ENCODE assay signal across 8 cellular contexts in genomic region chr20:35994994-35995453, GRCh38. TPM values are rescaled to one million over a fixed set of nuclear protein-coding genes. Genes with fewer than 3 reads are reported as not detected.
DNase-seq lines count a peak whose midpoint lies in the region; ATAC-seq and TF ChIP-seq lines count a peak whose summit lies in the region.

No MANE protein-coding gene starts in this region.

- no peak for TF ChIP-seq POLR2A in vagina (IDR thresholded peaks at IDR 0.05)

- no peaks in the 10 kb centered on the region for H3K4me1 ChIP-seq in adipocyte (ENCODE audit: control insufficient read depth, insufficient read depth, low read length)
- H3K4me1 ChIP-seq in heart right ventricle: peaks cover 0 to 8% (median 0%) of the 10 kb centered on the region in 9 donors
- H3K4me1 ChIP-seq in psoas muscle: peaks cover 3% of the 10 kb centered on the region
- no peaks in the 10 kb centered on the region for H3K4me1 ChIP-seq in vagina

- no peak overlapping the region for H3K4me3 ChIP-seq in adipocyte (ENCODE audit: low read length)
- no peak overlapping the region for H3K4me3 ChIP-seq in heart right ventricle
- no peak overlapping the region for H3K4me3 ChIP-seq in psoas muscle
- H3K4me3 ChIP-seq in vagina: no peak overlapping the region

- intact Hi-C loops in heart right ventricle (cut with DNase I) (loop anchor here in 9 of 10 donors (1.0 to 10.0 kb wide), 11 partner anchors 70 to 450 kb away; no protein-coding TSS in a partner anchor), psoas muscle (cut with DNase I) (loop anchor here (1.0 to 10.0 kb wide), 4 partner anchors 143 to 440 kb away; no protein-coding TSS in a partner anchor), vagina (cut with DNase I) (loop anchor here (2.0 kb wide), 1 partner anchor 144 kb away; no protein-coding TSS in a partner anchor)

- peak overlapping the region; percentile 43 for H3K9ac ChIP-seq in adipocyte (ENCODE audit: low read length)

- no peaks in the 10 kb centered on the region for H3K36me3 ChIP-seq in adipocyte (ENCODE audit: control insufficient read depth, insufficient read depth, low read length, severe bottlenecking)
- no peaks in the 10 kb centered on the region for H3K36me3 ChIP-seq in heart right ventricle
- no peaks in the 10 kb centered on the region for H3K36me3 ChIP-seq in psoas muscle (ENCODE audit: insufficient read depth in 1 of 2, low read depth in 1 of 2)
- H3K36me3 ChIP-seq in vagina: no peaks in the 10 kb centered on the region

- ATAC-seq in heart right ventricle: peak; percentile 91 to 96 (median 96)
- peak; percentile 90 to 94 (median 92) for ATAC-seq in psoas muscle
- ATAC-seq in GM18502 (IDR thresholded peaks at IDR 0.05; ENCODE audit: poor library complexity, unreplicated experiment): no peak

- DNase-seq in NCI-H187 treated with DMSO at 0.1 percent for 48 hours (lab: John Stamatoyannopoulos, UW) (peak; percentile 42), T-helper 1 cell (peak; percentile 52 to 80 (median 67)), adipocyte (ENCODE audit: low read depth) (peak; percentile 93), heart right ventricle (peak; percentile 85 to 86), psoas muscle (peak; percentile 78 to 89), vagina (ENCODE audit: extremely low spot score in 2 of 2) (no peak)

- no peaks in the 10 kb centered on the region for H3K9me3 ChIP-seq in adipocyte (ENCODE audit: control insufficient read depth, low read length)
- H3K9me3 ChIP-seq in heart right ventricle: peaks cover 0 to 7% (median 0%) of the 10 kb centered on the region in 11 donors
- no peaks in the 10 kb centered on the region for H3K9me3 ChIP-seq in psoas muscle
- H3K9me3 ChIP-seq in vagina: no peaks in the 10 kb centered on the region

- WGBS in heart right ventricle, 2 donors: 5 to 6% methylated on average over 6 of the region's 6 CpGs
- WGBS in psoas muscle, 3 donors: 3 to 12% (median 7%) methylated on average over 6 of the region's 6 CpGs

- TF ChIP-seq CTCF in GM12872 (IDR thresholded peaks at IDR 0.05; ENCODE audit: insufficient read depth, low read depth, low read length): peak; percentile 95
- peak; percentile 67 to 95 (median 93) for TF ChIP-seq CTCF in heart right ventricle (IDR thresholded peaks at IDR 0.05)
- TF ChIP-seq CTCF in psoas muscle (IDR thresholded peaks at IDR 0.05): peak; percentile 88
- TF ChIP-seq CTCF in vagina (IDR thresholded peaks at IDR 0.05): peak; percentile 58 to 93 (median 85)

- peak overlapping the region in 1 of 10 donors; percentile 12 for H3K27ac ChIP-seq in heart right ventricle
- H3K27ac ChIP-seq in psoas muscle: no peak overlapping the region
- no peak overlapping the region for H3K27ac ChIP-seq in vagina

- H3K27me3 ChIP-seq in adipocyte (replicated peaks; ENCODE audit: control insufficient read depth, insufficient read depth, low read length) (no peaks in the 10 kb centered on the region), heart right ventricle (no peaks in the 10 kb centered on the region), psoas muscle (ENCODE audit: insufficient read depth in 3 of 3, low read length in 2 of 3) (no peaks in the 10 kb centered on the region), vagina (no peaks in the 10 kb centered on the region)

RNA-seq across cellular contexts. Expression of gene CNBD2, which starts 26.6 kb away (rescaled TPM):
- total RNA-seq in heart right ventricle (1 to 10 TPM; 2.1 to 6.0 (median 3.0) TPM), psoas muscle (10 to 100 TPM in 2 of 4 donors, 1 to 10 TPM in 2; 7.9 to 17.8 (median 11.2) TPM), vagina (2.7 TPM)
- polyA plus RNA-seq in heart right ventricle (10 to 100 TPM in 1 of 2 donors, 1 to 10 TPM in 1; 6.8 to 18.0 TPM), psoas muscle (10 to 100 TPM; 13.4 to 21.4 (median 18.4) TPM)

RNA-seq across cellular contexts. Expression of gene SCAND1, which starts 40.7 kb away (rescaled TPM):
- total RNA-seq in heart right ventricle (10 to 100 TPM; 29.9 to 55.8 (median 39.9) TPM), psoas muscle (10 to 100 TPM; 37.4 to 70.2 (median 55.1) TPM), vagina (102 TPM)
- polyA plus RNA-seq in heart right ventricle (100 to 1,000 TPM; 115 to 217 TPM), psoas muscle (10 to 100 TPM; 78.6 to 90.7 (median 82.8) TPM)

Comparison
In these comparisons a context has a peak if more than half of its experiments do, and no peak if none do; other contexts are left out.
1. DNase-seq: peak in NCI-H187 treated with DMSO at 0.1 percent for 48 hours (single experiment), T-helper 1 cell (5 of 5), adipocyte (single experiment), heart right ventricle (2 of 2) and psoas muscle (2 of 2); none in vagina (0 of 2).
2. Peak in every context shown above with its lines, with median percentiles within 50 percentile points of each other: CTCF ChIP-seq.